In the genomic region with DNA sequence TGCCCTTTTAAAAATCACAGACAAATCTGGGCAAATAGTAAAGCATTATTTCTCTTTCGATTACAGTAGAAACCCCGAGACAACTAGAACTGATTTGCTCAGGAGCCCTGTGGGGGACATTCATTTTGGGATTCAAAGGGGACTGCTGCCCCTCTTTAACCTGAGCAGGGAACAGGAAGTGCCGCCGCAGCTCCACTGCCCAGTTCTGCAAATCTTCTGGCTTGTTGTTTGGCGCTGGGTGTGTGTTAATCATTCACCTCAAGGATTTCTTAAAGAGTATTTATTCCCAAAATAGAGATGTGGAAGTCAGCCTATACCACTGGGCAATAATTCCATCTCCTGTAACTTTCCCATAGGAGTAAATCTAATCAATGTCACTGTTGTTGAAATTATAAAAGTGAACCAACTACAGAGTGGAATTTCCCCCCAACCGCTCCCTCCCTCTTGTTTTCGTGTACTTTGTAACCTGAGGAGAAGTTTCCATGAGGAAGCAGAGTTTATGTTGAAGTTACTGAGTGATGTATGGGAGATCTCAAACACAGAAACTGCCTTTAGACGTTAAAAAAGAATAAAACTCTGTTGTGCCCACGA, we compare ENCODE assay signal across 17 cellular contexts.
DNase-seq lines count a peak whose midpoint lies in the region; ATAC-seq, FAIRE-seq and TF ChIP-seq lines count a peak whose summit lies in the region.
"Had no signal": no experiment of that assay in that cellular context is flagged by ENCODE, and none has a peak within 500 bp of the region (broad histone marks: within the 10 kb centered on the region; RNA-seq: fewer than 3 reads in every experiment).

No MANE protein-coding gene starts in this region.

- ATAC-seq in WTC11 (peak; percentile 69), HepG2 (peak; percentile 74), HG03469 (IDR thresholded peaks at IDR 0.05; ENCODE audit: unreplicated experiment) (no peak)
- ATAC-seq: stimulated activated effector memory CD8-positive, alpha-beta T cell treated with anti-CD3 and anti-CD28 coated beads, Interleukin-12 subunit alpha, Interleukin-12 subunit beta, amount 100 ng/mL, for 72 hours had no signal

- H3K4me1 ChIP-seq in HepG2 (ENCODE audit: insufficient read depth, low read length) (peaks cover 14% of the 10 kb centered on the region), small intestine (ENCODE audit: control insufficient read depth in 2 of 2, insufficient read depth in 1 of 2, low read depth in 1 of 2, low read length in 1 of 2) (no peaks in the 10 kb centered on the region)

- H3K9me3 ChIP-seq in HepG2 (ENCODE audit: low read length) = no peaks in the 10 kb centered on the region
- H3K9me3 ChIP-seq in small intestine (ENCODE audit: control insufficient read depth, low read depth) = no peaks in the 10 kb centered on the region
- H3K9me3 ChIP-seq: BLaER1, tibial nerve had no signal

- no peaks in the 10 kb centered on the region for H4K20me1 ChIP-seq in HepG2 (ENCODE audit: insufficient read depth, low read length)
- H4K20me1 ChIP-seq: BLaER1 had no signal

- H3K27me3 ChIP-seq in HepG2 (ENCODE audit: control insufficient read depth in 1 of 2, insufficient read depth in 2 of 2, low read length in 2 of 2) = no peaks in the 10 kb centered on the region
- H3K27me3 ChIP-seq in small intestine (ENCODE audit: control insufficient read depth in 2 of 2, insufficient read depth in 2 of 2, low read length in 2 of 2) = no peaks in the 10 kb centered on the region
- H3K27me3 ChIP-seq: BLaER1, tibial nerve had no signal

- peaks cover 14% of the 10 kb centered on the region for H3K4me1 Mint-ChIP-seq in WTC11

- FAIRE-seq in HepG2 (lab: Jason Lieb, UNC) (no peak), small intestine (lab: Jason Lieb, UNC) (no peak)

- H3K9ac ChIP-seq in HepG2 (ENCODE audit: insufficient read depth, low read depth, low read length) = no peak overlapping the region
- H3K9ac ChIP-seq: BLaER1 had no signal

- no peaks in the 10 kb centered on the region for H3K36me3 ChIP-seq in HepG2 (replicated peaks in 1 of 2; ENCODE audit: control insufficient read depth in 1 of 2, insufficient read depth in 2 of 2, low read length in 2 of 2)
- H3K36me3 ChIP-seq in small intestine (ENCODE audit: control insufficient read depth in 2 of 2, insufficient read depth in 2 of 2, low read length in 2 of 2) = no peaks in the 10 kb centered on the region
- H3K36me3 ChIP-seq: BLaER1, tibial nerve had no signal

- CTCF ChIA-PET in HEK293T (lab: Yijun Ruan, JAX) = interaction anchor here (1.6 kb wide), 1 partner anchor 17 kb away, joined by 3 read pairs; no protein-coding TSS in a partner anchor
- CTCF ChIA-PET in WTC11 (lab: Charles Lee) = no interaction called here
- CTCF ChIA-PET in HepG2 (lab: Yijun Ruan, JAX; ENCODE audit: low intra/inter-chr PET ratio, low total read pairs) = no interaction called here

- H3K4me3 ChIP-seq in HepG2 (replicated peaks in 1 of 3; ENCODE audit: insufficient read depth in 1 of 3, low read depth in 2 of 3, low read length in 3 of 3) = no peak overlapping the region
- no peak overlapping the region for H3K4me3 ChIP-seq in small intestine (ENCODE audit: low read depth in 1 of 2, low read length in 2 of 2)
- H3K4me3 ChIP-seq: BLaER1, coronary artery, tibial nerve had no signal

- H3K9me3 Mint-ChIP-seq in WTC11 = peaks cover 2% of the 10 kb centered on the region
- H3K9me3 Mint-ChIP-seq: stimulated activated effector memory CD8-positive, alpha-beta T cell treated with anti-CD3 and anti-CD28 coated beads, Interleukin-12 subunit alpha, Interleukin-12 subunit beta, amount 100 ng/mL, for 72 hours had no signal

- TF ChIP-seq CTCF in WTC11 (IDR thresholded peaks at IDR 0.05) (no peak), HepG2 (CRISPR knock-in tag; IDR thresholded peaks at IDR 0.05) (no peak)

- no peak overlapping the region for H2AFZ ChIP-seq in HepG2 (ENCODE audit: low read length)

- 9% methylated on average over 9 of the region's 9 CpGs for WGBS in HepG2 (ENCODE audit: low lambda C conversion rate)
- 12 to 40% (median 26%) methylated on average over 9 of the region's 9 CpGs for WGBS in small intestine, 3 donors

- DNase-seq in HEK293T (ENCODE audit: extremely low spot score) (peak; percentile 45), WTC11 (ENCODE audit: low spot score) (no peak), HepG2 (ENCODE audit: low spot score) (peak; percentile 8), small intestine (peak; percentile 89), NCI-H2029 (lab: John Stamatoyannopoulos, UW) (no peak), NCI-H2196 (lab: John Stamatoyannopoulos, UW; ENCODE audit: unreplicated experiment) (no peak)
- DNase-seq: activated CD4-positive, alpha-beta T cell treated with anti-CD3 and anti-CD28 coated beads for 4 hours; activated naive CD4-positive, alpha-beta T cell treated with Interleukin-2 at 50 U/mL for 16 hours; NCI-H146; occipital lobe; T1000 had no signal

- BruUV-seq in HepG2 (replicated peaks; lab: Mats Ljungman, UMichigan) = no TSS peak

- H3K36me3 Mint-ChIP-seq in WTC11 = no peaks in the 10 kb centered on the region
- H3K36me3 Mint-ChIP-seq: stimulated activated effector memory CD8-positive, alpha-beta T cell treated with anti-CD3 and anti-CD28 coated beads, Interleukin-12 subunit alpha, Interleukin-12 subunit beta, amount 100 ng/mL, for 72 hours had no signal

- intact Hi-C loops in HepG2 (cut with micrococcal nuclease; ENCODE audit: unreplicated experiment) = no loop called here

- peak overlapping the region; percentile 44 for H3K4me2 ChIP-seq in HepG2 (ENCODE audit: low read depth, low read length)
- H3K4me2 ChIP-seq: BLaER1 had no signal

- H3K27ac Mint-ChIP-seq in WTC11 = no peak overlapping the region; the same call in 1 of the 2 replicates
- H3K27ac Mint-ChIP-seq: stimulated activated effector memory CD8-positive, alpha-beta T cell treated with anti-CD3 and anti-CD28 coated beads, Interleukin-12 subunit alpha, Interleukin-12 subunit beta, amount 100 ng/mL, for 72 hours had no signal

- H3K27ac ChIP-seq in HepG2 (ENCODE audit: extremely low read length, insufficient read depth, low read length) (no peak overlapping the region), small intestine (ENCODE audit: low read depth in 1 of 2, low read length in 1 of 2) (peak overlapping the region; percentile 74 to 77)
- H3K27ac ChIP-seq: BLaER1, coronary artery, epithelial cell of prostate, tibial nerve had no signal

- H3K79me2 ChIP-seq in HepG2 (ENCODE audit: insufficient read depth, low read length) = no peaks in the 10 kb centered on the region

- no peak overlapping the region for H3K4me3 Mint-ChIP-seq in WTC11
- H3K4me3 Mint-ChIP-seq: stimulated activated effector memory CD8-positive, alpha-beta T cell treated with anti-CD3 and anti-CD28 coated beads, Interleukin-12 subunit alpha, Interleukin-12 subunit beta, amount 100 ng/mL, for 72 hours had no signal

- TF ChIP-seq POLR2A in HepG2 (IDR thresholded peaks at IDR 0.05; ENCODE audit: insufficient read depth in 1 of 2, low read depth in 2 of 2, low read length in 2 of 2) = no peak

- POLR2A ChIA-PET in HEK293T (lab: Yijun Ruan, JAX) = no interaction called here
- POLR2A ChIA-PET in WTC11 (lab: Charles Lee) = no interaction called here
- POLR2A ChIA-PET in HepG2 (lab: Yijun Ruan, JAX) = no interaction called here

- no peak for TF ChIP-seq EP300 in HepG2 (IDR thresholded peaks at IDR 0.05; ENCODE audit: low read depth in 2 of 2, low read length in 2 of 2)
- no peak for TF ChIP-seq EP300 in HepG2 (CRISPR knock-in tag; IDR thresholded peaks at IDR 0.05; ENCODE audit: borderline replicate concordance)

- in situ Hi-C loops in HepG2 (cut with HindIII; ENCODE audit: extremely low pct_ligation_motif_present, low pct_unique_long_range_greater_than_20kb) = no loop called here

- no peaks in the 10 kb centered on the region for H3K27me3 Mint-ChIP-seq in WTC11 (ENCODE audit: low read depth)

- TF ChIP-seq RAD21 in HepG2 (CRISPR knock-in tag; IDR thresholded peaks at IDR 0.05) = no peak

TF ChIP-seq in HEK293T, 16 proteins besides CTCF, POLR2A, EP300 and RAD21:
- TF ChIP-seq, protein P1, sequence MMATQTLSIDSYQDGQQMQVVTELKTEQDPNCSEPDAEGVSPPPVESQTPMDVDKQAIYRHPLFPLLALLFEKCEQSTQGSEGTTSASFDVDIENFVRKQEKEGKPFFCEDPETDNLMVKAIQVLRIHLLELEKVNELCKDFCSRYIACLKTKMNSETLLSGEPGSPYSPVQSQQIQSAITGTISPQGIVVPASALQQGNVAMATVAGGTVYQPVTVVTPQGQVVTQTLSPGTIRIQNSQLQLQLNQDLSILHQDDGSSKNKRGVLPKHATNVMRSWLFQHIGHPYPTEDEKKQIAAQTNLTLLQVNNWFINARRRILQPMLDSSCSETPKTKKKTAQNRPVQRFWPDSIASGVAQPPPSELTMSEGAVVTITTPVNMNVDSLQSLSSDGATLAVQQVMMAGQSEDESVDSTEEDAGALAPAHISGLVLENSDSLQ (IDR thresholded peaks at IDR 0.05) = peak; percentile 41; the same call in 1 of the 2 replicates
- TF ChIP-seq HDGF (IDR thresholded peaks at IDR 0.05; ENCODE audit: borderline replicate concordance) = no peak

TF ChIP-seq in WTC11, 78 proteins besides CTCF, POLR2A, EP300 and RAD21 (continues in another document):
- TF ChIP-seq, protein P2, sequence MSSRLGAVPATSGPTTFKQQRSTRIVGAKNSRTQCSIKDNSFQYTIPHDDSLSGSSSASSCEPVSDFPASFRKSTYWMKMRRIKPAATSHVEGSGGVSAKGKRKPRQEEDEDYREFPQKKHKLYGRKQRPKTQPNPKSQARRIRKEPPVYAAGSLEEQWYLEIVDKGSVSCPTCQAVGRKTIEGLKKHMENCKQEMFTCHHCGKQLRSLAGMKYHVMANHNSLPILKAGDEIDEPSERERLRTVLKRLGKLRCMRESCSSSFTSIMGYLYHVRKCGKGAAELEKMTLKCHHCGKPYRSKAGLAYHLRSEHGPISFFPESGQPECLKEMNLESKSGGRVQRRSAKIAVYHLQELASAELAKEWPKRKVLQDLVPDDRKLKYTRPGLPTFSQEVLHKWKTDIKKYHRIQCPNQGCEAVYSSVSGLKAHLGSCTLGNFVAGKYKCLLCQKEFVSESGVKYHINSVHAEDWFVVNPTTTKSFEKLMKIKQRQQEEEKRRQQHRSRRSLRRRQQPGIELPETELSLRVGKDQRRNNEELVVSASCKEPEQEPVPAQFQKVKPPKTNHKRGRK (CRISPR knock-in tag; IDR thresholded peaks at IDR 0.05; ENCODE audit: borderline replicate concordance) = no peak

TF ChIP-seq in HepG2, 621 proteins besides CTCF, POLR2A, EP300 and RAD21 (continues in another document):
- TF ChIP-seq CCAR2 (optimal IDR thresholded peaks at IDR 0.05; ENCODE audit: low read depth, low read length) = no peak
- no peak for TF ChIP-seq KLF12 (CRISPR knock-in tag; IDR thresholded peaks at IDR 0.05; ENCODE audit: borderline replicate concordance)

Comparison
In these comparisons a context has a peak if more than half of its experiments do, and no peak if none do; other contexts are left out.
1. DNase-seq: peak in HEK293T (single experiment), HepG2 (single experiment) and small intestine (single experiment); none in WTC11 (single experiment), NCI-H2029 (single experiment) and NCI-H2196 (single experiment).